Comparison of ENCODE assay signal across 8 cellular contexts in genomic region chr19:1260749-1261511, GRCh38.
DNase-seq lines count a peak whose midpoint lies in the region; ATAC-seq and TF ChIP-seq lines count a peak whose summit lies in the region.

No MANE protein-coding gene starts in this region.

- ATAC-seq in GM19043 (IDR thresholded peaks at IDR 0.05; ENCODE audit: low read depth, unreplicated experiment) (peak; percentile 48), HG03354 (IDR thresholded peaks at IDR 0.05; ENCODE audit: poor library complexity, severe bottlenecking, unreplicated experiment) (peak; percentile 48)

- peak; percentile 80 for DNase-seq in AG09309 (ENCODE audit: low read depth)
- peak; percentile 67 for DNase-seq in NCI-H510A (lab: John Stamatoyannopoulos, UW)
- DNase-seq in activated CD4-positive, alpha-beta T cell treated with anti-CD3 and anti-CD28 coated beads for 1 hour: peak; percentile 97
- DNase-seq in cerebellar cortex (ENCODE audit: low spot score): peak; percentile 94
- peak; percentile 90 for DNase-seq in kidney glomerular epithelial cell (lab: John Stamatoyannopoulos, UW)
- peak; percentile 95 to 97 for DNase-seq in stimulated activated CD4-positive, alpha-beta T cell treated with anti-CD3 and anti-CD28 coated beads, Interleukin-15, amount 100 ng/mL, for 48 hours (ENCODE audit: low read depth in 2 of 2)

- no peak for TF ChIP-seq CTCF in AG09309 (IDR thresholded peaks at IDR 0.05; ENCODE audit: control insufficient read depth, insufficient read depth, low read depth, low read length, missing control alignments)

- peak overlapping the region; percentile 81 for H3K4me3 ChIP-seq in AG09309 (ENCODE audit: control insufficient read depth, low read depth, low read length)

Comparison
In these comparisons a context has a peak if more than half of its experiments do, and no peak if none do; other contexts are left out.
1. Peak in every context shown above with its lines: DNase-seq, ATAC-seq and H3K4me3 ChIP-seq.